Comparison of ENCODE assay signal across 12 cellular contexts in the genomic region with DNA sequence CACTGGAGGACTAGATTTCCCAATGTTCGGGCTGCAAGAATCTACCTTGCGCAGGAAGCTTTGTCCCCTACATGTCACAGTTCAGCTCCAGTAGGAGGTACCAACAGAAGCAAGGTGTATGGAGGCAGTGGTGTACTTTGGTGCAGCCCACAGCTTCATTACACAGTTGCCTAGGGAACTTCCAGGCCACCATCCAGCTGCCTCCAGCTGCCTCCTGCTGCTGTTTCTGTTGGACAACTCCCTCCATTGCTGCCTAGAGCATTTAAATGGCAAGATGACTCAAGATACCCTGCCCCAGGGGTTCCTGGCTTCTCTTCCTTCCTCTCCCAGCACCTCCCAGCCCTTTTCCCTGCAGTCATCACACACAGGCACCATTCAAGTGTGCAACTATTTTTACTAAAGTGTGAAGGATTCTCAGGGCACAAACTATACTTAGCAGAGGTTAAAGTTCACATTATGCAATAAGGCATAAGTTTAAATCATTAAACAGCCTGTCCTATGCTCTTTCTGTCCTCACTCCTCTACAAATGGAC. TPM values are rescaled to one million over a fixed set of nuclear protein-coding genes. Genes with fewer than 3 reads are reported as not detected.
DNase-seq lines count a peak whose midpoint lies in the region; ATAC-seq and TF ChIP-seq lines count a peak whose summit lies in the region.
"Had no signal": no experiment of that assay in that cellular context is flagged by ENCODE, and none has a peak within 500 bp of the region (broad histone marks: within the 10 kb centered on the region; RNA-seq: fewer than 3 reads in every experiment).

No MANE protein-coding gene starts in this region.

- no peaks in the 10 kb centered on the region for H3K9me3 ChIP-seq in mucosa of descending colon

- TF ChIP-seq CTCF in mucosa of descending colon (IDR thresholded peaks at IDR 0.05) = no peak

- no peak overlapping the region for H3K4me3 ChIP-seq in mucosa of descending colon

- peaks cover 45% of the 10 kb centered on the region for H3K4me1 ChIP-seq in mucosa of descending colon (ENCODE audit: low read depth)

- intact Hi-C loops in mucosa of descending colon (cut with DNase I, micrococcal nuclease) = loop anchor here in 1 of 2 donors (10.0 kb wide), 1 partner anchor 159 kb away; no protein-coding TSS in a partner anchor

- ATAC-seq in esophagus mucosa (peak; percentile 65), mucosa of descending colon (peak; percentile 70)
- ATAC-seq: activated CD8-positive, alpha-beta memory T cell treated with anti-CD3 and anti-CD28 coated beads, Interleukin-2, amount 10 ng/mL, durations not matched to agents 7 days and 5 days had no signal

- peak; percentile 19 for DNase-seq in Caki2 (ENCODE audit: low read depth)
- DNase-seq in NCI-H226 = peak; percentile 67
- DNase-seq in mucosa of descending colon = peak in 2 of 3 donors; percentile 55 to 62
- no peak for DNase-seq in NCI-H187 (lab: John Stamatoyannopoulos, UW)
- DNase-seq in NCI-H1694 (lab: John Stamatoyannopoulos, UW) = no peak
- DNase-seq in activated CD8-positive, alpha-beta memory T cell treated with anti-CD3 and anti-CD28 coated beads for 24 hours = no peak
- DNase-seq in activated CD4-positive, CD25-positive, alpha-beta regulatory T cell (lab: John Stamatoyannopoulos, UW) = no peak
- DNase-seq: activated CD8-positive, alpha-beta memory T cell treated with anti-CD3 and anti-CD28 coated beads, Interleukin-2, amount 10 ng/mL, durations not matched to agents 7 days and 5 days; caudate nucleus; NCI-H1436; SW 1271 had no signal

- in situ Hi-C loops in Caki2 (cut with HindIII; ENCODE audit: low pct_unique_long_range_greater_than_20kb, low sequenced_read_pairs) = no loop called here

- no peaks in the 10 kb centered on the region for H3K36me3 ChIP-seq in mucosa of descending colon (ENCODE audit: low read depth)

RNA-seq across cellular contexts. Expression of gene ATP1A1, which starts 39.0 kb away (rescaled TPM):
- 116 and 171 TPM in 2 replicates for total RNA-seq in Caki2 (2014; rRNA removed; shearing (Covaris generic); ENCODE audit: low replicate concordance)
- total RNA-seq in esophagus mucosa = 371 TPM
- total RNA-seq in mucosa of descending colon = 1,000 to 10,000 TPM; 1,136 to 3,461 (median 1,634) TPM

Comparison
In these comparisons a context has a peak if more than half of its experiments do, and no peak if none do; other contexts are left out.
1. DNase-seq: peak in Caki2 (single experiment), NCI-H226 (single experiment) and mucosa of descending colon (2 of 3); none in NCI-H187 (0 of 2), NCI-H1694 (single experiment), activated CD8-positive, alpha-beta memory T cell treated with anti-CD3 and anti-CD28 coated beads for 24 hours (single experiment) and activated CD4-positive, CD25-positive, alpha-beta regulatory T cell (0 of 4).